23 cellular contexts compared by ENCODE assay signal in the genomic region with DNA sequence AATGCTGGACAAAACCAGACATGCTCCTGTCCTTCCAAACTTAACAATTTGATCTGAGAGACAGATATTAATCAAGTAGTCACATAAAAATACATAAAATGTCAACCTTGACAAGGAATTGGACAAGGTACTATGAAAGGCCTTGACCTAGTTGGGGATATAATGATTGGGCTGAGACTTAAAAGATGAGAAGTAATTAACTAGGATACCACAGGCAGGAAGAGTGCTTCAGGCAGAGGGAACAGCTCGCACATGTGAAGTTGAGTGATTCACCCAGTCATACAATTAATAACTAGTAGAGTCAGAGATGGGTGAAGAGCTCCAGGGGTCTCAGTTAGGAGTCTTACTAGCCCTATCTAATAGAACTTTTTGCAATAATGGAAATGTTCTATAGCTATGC.
A peak's percentile ranks its signal among the peaks of the same experiment; 100 is the strongest.
DNase-seq lines count a peak whose midpoint lies in the region; ATAC-seq, FAIRE-seq and TF ChIP-seq lines count a peak whose summit lies in the region.
"Had no signal": no experiment of that assay in that cellular context is flagged by ENCODE, and none has a peak within 500 bp of the region (broad histone marks: within the 10 kb centered on the region; RNA-seq: fewer than 3 reads in every experiment).

No MANE protein-coding gene starts in this region.

- H3K4me1 ChIP-seq in SJCRH30: peaks cover 47% of the 10 kb centered on the region
- H3K4me1 ChIP-seq: HAP-1 had no signal

- peaks cover 18% of the 10 kb centered on the region for H3K9me3 Mint-ChIP-seq in osteocyte (ENCODE audit: unreplicated experiment)
- H3K9me3 Mint-ChIP-seq: natural killer cell treated with Interleukin-12 subunit alpha and Interleukin-12 subunit beta and Interleukin-15 and Interleukin-18, amount 100 ng/mL, for 72 hours had no signal

- H3K9me3 ChIP-seq in SJCRH30 (replicated peaks): peaks cover 13% of the 10 kb centered on the region
- H3K9me3 ChIP-seq: HAP-1, thyroid gland had no signal

- peaks cover 15% of the 10 kb centered on the region for H3K36me3 Mint-ChIP-seq in osteocyte (ENCODE audit: unreplicated experiment)

- no peaks in the 10 kb centered on the region for H3K27me3 Mint-ChIP-seq in osteocyte (ENCODE audit: unreplicated experiment)
- H3K27me3 Mint-ChIP-seq: activated naive CD8-positive, alpha-beta T cell treated with anti-CD3 and anti-CD28 coated beads for 36 hours; activated T-helper 17 cell treated with anti-CD3 and anti-CD28 coated beads, Interleukin-2, amount 50 U/mL, for 72 hours had no signal

- no peak overlapping the region for H3K4me3 Mint-ChIP-seq in osteocyte (ENCODE audit: unreplicated experiment)
- H3K4me3 Mint-ChIP-seq: activated naive CD8-positive, alpha-beta T cell treated with anti-CD3 and anti-CD28 coated beads for 36 hours; activated T-helper 17 cell treated with anti-CD3 and anti-CD28 coated beads, Interleukin-2, amount 50 U/mL, for 72 hours; natural killer cell treated with Interleukin-12 subunit alpha and Interleukin-12 subunit beta and Interleukin-15 and Interleukin-18, amount 100 ng/mL, for 72 hours had no signal

- H3K27ac Mint-ChIP-seq in osteocyte (ENCODE audit: unreplicated experiment): peak overlapping the region; percentile 95
- H3K27ac Mint-ChIP-seq: activated naive CD8-positive, alpha-beta T cell treated with anti-CD3 and anti-CD28 coated beads for 36 hours; activated T-helper 17 cell treated with anti-CD3 and anti-CD28 coated beads, Interleukin-2, amount 50 U/mL, for 72 hours; natural killer cell treated with Interleukin-12 subunit alpha and Interleukin-12 subunit beta and Interleukin-15 and Interleukin-18, amount 100 ng/mL, for 72 hours had no signal

- H3K27ac ChIP-seq in SJCRH30: peak overlapping the region; percentile 41

- no peak overlapping the region for H3K4me3 ChIP-seq in SJCRH30
- no peak overlapping the region for H3K4me3 ChIP-seq in fibroblast of mammary gland (ENCODE audit: control insufficient read depth, low read depth, low read length)
- H3K4me3 ChIP-seq: coronary artery, HAP-1, thyroid gland had no signal

- no peak for FAIRE-seq in urothelium cell line (lab: Jason Lieb, UNC)
- FAIRE-seq: frontal cortex had no signal

- H3K36me3 ChIP-seq in SJCRH30: no peaks in the 10 kb centered on the region
- H3K36me3 ChIP-seq: HAP-1, thyroid gland had no signal

- peaks cover 45% of the 10 kb centered on the region for H3K4me1 Mint-ChIP-seq in osteocyte (ENCODE audit: unreplicated experiment)
- H3K4me1 Mint-ChIP-seq: activated naive CD8-positive, alpha-beta T cell treated with anti-CD3 and anti-CD28 coated beads for 36 hours; activated T-helper 17 cell treated with anti-CD3 and anti-CD28 coated beads, Interleukin-2, amount 50 U/mL, for 72 hours had no signal

- DNase-seq in EL: peak; percentile 40
- no peak for DNase-seq in SJCRH30
- peak; percentile 47 for DNase-seq in fibroblast of mammary gland (ENCODE audit: low read depth)
- DNase-seq in osteocyte (ENCODE audit: extremely low spot score, unreplicated experiment): no peak
- DNase-seq in DMS53 treated with DMSO at 0.1 percent for 48 hours (lab: John Stamatoyannopoulos, UW; ENCODE audit: unreplicated experiment): no peak
- no peak for DNase-seq in urothelium cell line (ENCODE audit: low spot score)
- no peak for DNase-seq in COLO829 (ENCODE audit: low spot score)
- DNase-seq: activated CD4-positive, alpha-beta T cell treated with anti-CD3 and anti-CD28 coated beads for 4 hours; activated naive CD8-positive, alpha-beta T cell treated with anti-CD3 and anti-CD28 coated beads for 36 hours; COR-L47; Karpas-422; mesendoderm; NCI-H1105; posterior cingulate gyrus; stimulated activated CD4-positive, alpha-beta T cell treated with anti-CD3 and anti-CD28 coated beads, Interleukin-2, amount 100 ng/mL, for 24 hours; stimulated activated naive CD4-positive, alpha-beta T cell; thyroid gland had no signal

- no peaks in the 10 kb centered on the region for H3K27me3 ChIP-seq in SJCRH30
- H3K27me3 ChIP-seq: thyroid gland had no signal

- TF ChIP-seq CTCF in fibroblast of mammary gland (conservative IDR thresholded peaks at IDR 0.05; ENCODE audit: control insufficient read depth, insufficient read depth, low read depth, low read length): no peak
- TF ChIP-seq CTCF in osteocyte (IDR thresholded peaks at IDR 0.05): no peak

- ATAC-seq in GM18520 (IDR thresholded peaks at IDR 0.05; ENCODE audit: unreplicated experiment): no peak
- ATAC-seq: activated T-helper 17 cell treated with anti-CD3 and anti-CD28 coated beads, Interleukin-2, amount 50 U/mL, for 72 hours; natural killer cell treated with Interleukin-12 subunit alpha and Interleukin-12 subunit beta and Interleukin-15 and Interleukin-18, amount 100 ng/mL, for 72 hours had no signal

Comparison
In these comparisons a context has a peak if more than half of its experiments do, and no peak if none do; other contexts are left out.
1. DNase-seq: peak in EL (single experiment) and fibroblast of mammary gland (single experiment); none in SJCRH30 (0 of 2), osteocyte (single experiment), DMS53 treated with DMSO at 0.1 percent for 48 hours (single experiment), urothelium cell line (single experiment) and COLO829 (single experiment).